ENCODE assay signal across 1 cellular context in genomic region chr2:69298261-69298660, GRCh38.
TF ChIP-seq lines count a peak whose summit lies in the region.

No MANE protein-coding gene starts in this region.

TF ChIP-seq in IMR-90, 13 proteins besides CTCF, POLR2A, EP300 and RAD21:
- TF ChIP-seq, protein P1, sequence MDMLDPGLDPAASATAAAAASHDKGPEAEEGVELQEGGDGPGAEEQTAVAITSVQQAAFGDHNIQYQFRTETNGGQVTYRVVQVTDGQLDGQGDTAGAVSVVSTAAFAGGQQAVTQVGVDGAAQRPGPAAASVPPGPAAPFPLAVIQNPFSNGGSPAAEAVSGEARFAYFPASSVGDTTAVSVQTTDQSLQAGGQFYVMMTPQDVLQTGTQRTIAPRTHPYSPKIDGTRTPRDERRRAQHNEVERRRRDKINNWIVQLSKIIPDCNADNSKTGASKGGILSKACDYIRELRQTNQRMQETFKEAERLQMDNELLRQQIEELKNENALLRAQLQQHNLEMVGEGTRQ (IDR thresholded peaks at IDR 0.05; ENCODE audit: low read depth, low read length) = no peak
- TF ChIP-seq FOS (IDR thresholded peaks at IDR 0.05; ENCODE audit: low read depth, low read length) (peak; percentile 62), BHLHE40 (IDR thresholded peaks at IDR 0.05; ENCODE audit: low read depth, low read length) (peak; percentile 79), MXI1 (IDR thresholded peaks at IDR 0.05; ENCODE audit: borderline replicate concordance, low read depth, low read length) (peak; percentile 93), CEBPB (IDR thresholded peaks at IDR 0.05; ENCODE audit: low read depth, low read length) (peak; percentile 19; the same call in 1 of the 2 replicates), SMC3 (IDR thresholded peaks at IDR 0.05; ENCODE audit: low read depth, low read length) (peak; percentile 28; the same call in 1 of the 2 replicates)
TF ChIP-seq in IMR-90: peak in this region for 5.
